In the genomic region with DNA sequence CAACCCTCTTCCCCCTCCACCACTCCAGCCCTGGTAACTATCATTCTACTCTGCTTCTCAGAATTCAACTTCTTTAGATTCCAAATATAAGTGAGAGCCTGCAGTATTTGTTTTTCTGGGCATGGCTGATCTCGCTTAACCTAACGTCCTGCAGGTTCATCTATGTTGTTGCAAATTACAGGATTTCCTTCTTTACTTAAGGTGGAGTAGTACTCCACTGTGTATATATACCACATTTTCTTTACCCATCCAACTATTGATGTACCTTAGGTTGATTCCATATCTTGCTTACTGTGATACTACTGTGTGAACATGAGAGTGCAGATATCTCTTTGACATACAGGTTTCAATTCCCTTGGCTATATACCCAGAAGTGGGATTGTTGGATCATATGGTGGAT, we compare ENCODE assay signal across 18 cellular contexts.
"Had no signal": no experiment of that assay in that cellular context is flagged by ENCODE, and none has a peak within 500 bp of the region (broad histone marks: within the 10 kb centered on the region; RNA-seq: fewer than 3 reads in every experiment).

No MANE protein-coding gene starts in this region.

- H3K79me2 ChIP-seq: hepatocyte had no signal

- H3K4me2 ChIP-seq: hepatocyte, smooth muscle cell had no signal

- H2AFZ ChIP-seq: hepatocyte had no signal

- FAIRE-seq: colon had no signal

- DNase-seq: dermis blood vessel endothelial cell; foreskin keratinocyte; mammary epithelial cell; naive thymus-derived CD8-positive, alpha-beta T cell; posterior cingulate gyrus; sigmoid colon; stimulated activated CD4-positive, alpha-beta T cell treated with anti-CD3 and anti-CD28 coated beads, Interleukin-2, amount 100 ng/mL, for 48 hours; stimulated activated naive CD8-positive, alpha-beta T cell treated with anti-CD3 and anti-CD28 coated beads, Interleukin-15, Interleukin-2, amounts not matched to agents 100 U/mL and 50 U/mL, for 24 hours; thyroid gland; upper lobe of left lung; uterus had no signal

- H3K4me3 ChIP-seq: hepatocyte, right atrium auricular region, sigmoid colon, smooth muscle cell, suprapubic skin, thyroid gland, upper lobe of left lung, uterus had no signal

- H3K9me3 ChIP-seq: neutrophil, right atrium auricular region, sigmoid colon, suprapubic skin, thyroid gland, upper lobe of left lung, uterus had no signal

- H3K4me1 ChIP-seq: foreskin keratinocyte, upper lobe of left lung had no signal

- ATAC-seq: foreskin keratinocyte; naive thymus-derived CD8-positive, alpha-beta T cell; stimulated activated effector memory CD8-positive, alpha-beta T cell treated with anti-CD3 and anti-CD28 coated beads, Interleukin-12 subunit alpha, Interleukin-12 subunit beta, amount 100 ng/mL, for 72 hours; stimulated activated naive CD8-positive, alpha-beta T cell treated with anti-CD3 and anti-CD28 coated beads, Interleukin-15, Interleukin-2, amounts not matched to agents 100 U/mL and 50 U/mL, for 24 hours had no signal

- H3K27ac ChIP-seq: foreskin keratinocyte, hepatocyte, neutrophil, right atrium auricular region, sigmoid colon, suprapubic skin, thyroid gland, upper lobe of left lung, uterus had no signal

- H3K36me3 ChIP-seq: neutrophil, right atrium auricular region, sigmoid colon, suprapubic skin, thyroid gland, upper lobe of left lung, uterus had no signal

- H3K27me3 ChIP-seq: foreskin keratinocyte, hepatocyte, right atrium auricular region, sigmoid colon, suprapubic skin, thyroid gland, upper lobe of left lung, uterus had no signal
